In the genomic region with DNA sequence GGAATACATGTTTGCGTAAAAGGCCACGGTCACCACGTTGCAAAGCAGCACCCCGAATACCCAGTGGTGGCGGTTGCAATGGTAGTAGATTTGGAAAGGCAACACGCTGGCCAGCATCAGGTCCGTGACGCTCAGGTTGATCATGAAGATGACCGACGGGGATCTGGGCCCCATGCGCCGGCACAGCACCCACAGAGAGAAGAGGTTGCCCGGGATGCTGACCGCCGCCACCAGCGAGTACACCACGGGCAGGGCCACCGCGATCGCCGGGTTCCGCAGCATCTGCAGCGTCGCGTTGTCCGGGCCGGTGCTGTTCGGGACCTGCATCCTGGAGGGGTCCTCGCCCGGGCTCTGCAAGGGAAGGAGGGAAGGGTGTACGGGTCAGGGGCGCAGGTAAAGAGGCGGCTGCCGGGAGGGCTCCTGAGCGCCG, we compare ENCODE assay signal across 10 cellular contexts. TPM values are rescaled to one million over a fixed set of nuclear protein-coding genes. Genes with fewer than 3 reads are reported as not detected.
DNase-seq lines count a peak whose midpoint lies in the region; ATAC-seq lines count a peak whose summit lies in the region.
"Had no signal": no experiment of that assay in that cellular context is flagged by ENCODE, and none has a peak within 500 bp of the region (broad histone marks: within the 10 kb centered on the region; RNA-seq: fewer than 3 reads in every experiment).

No MANE protein-coding gene starts in this region.

- H3K9me3 Mint-ChIP-seq in CD4-positive, alpha-beta memory T cell: peaks cover 0 to 8% (median 0%) of the 10 kb centered on the region in 8 donors
- H3K9me3 Mint-ChIP-seq in IgD-negative memory B cell: no peaks in the 10 kb centered on the region
- H3K9me3 Mint-ChIP-seq in activated naive CD8-positive, alpha-beta T cell treated with anti-CD3 and anti-CD28 coated beads, Interleukin-2, amount 50 U/mL, for 24 hours: no peaks in the 10 kb centered on the region
- H3K9me3 Mint-ChIP-seq in naive thymus-derived CD4-positive, alpha-beta T cell: peaks cover 0 to 11% (median 0%) of the 10 kb centered on the region in 11 donors

- POLR2A ChIA-PET in CD4-positive, alpha-beta memory T cell (lab: Charles Lee; ENCODE audit: partially characterized antibody): no interaction called here
- POLR2A ChIA-PET in naive thymus-derived CD4-positive, alpha-beta T cell (lab: Charles Lee): no interaction called here

- peak in 1 of 5 donors; percentile 38 for DNase-seq in CD4-positive, alpha-beta memory T cell
- DNase-seq in activated naive CD8-positive, alpha-beta T cell treated with anti-CD3 and anti-CD28 coated beads, Interleukin-2, amount 50 U/mL, for 24 hours: peak; percentile 5
- DNase-seq in naive thymus-derived CD4-positive, alpha-beta T cell: peak in 2 of 9 donors; percentile 5 to 20
- DNase-seq in kidney glomerular epithelial cell (lab: John Stamatoyannopoulos, UW) (no peak), NCI-H2227 treated with DMSO at 0.1 percent for 48 hours (lab: John Stamatoyannopoulos, UW) (no peak), AML-193 (lab: John Stamatoyannopoulos, UW) (no peak), KG1 (lab: John Stamatoyannopoulos, UW) (no peak)
- DNase-seq: NCI-H2029; stimulated activated CD4-positive, alpha-beta T cell treated with anti-CD3 and anti-CD28 coated beads, Interleukin-15, amount 100 ng/mL, for 24 hours had no signal

- peaks cover 26% of the 10 kb centered on the region for H3K36me3 ChIP-seq in CD4-positive, alpha-beta memory T cell (ENCODE audit: insufficient read depth, low read length)
- H3K36me3 ChIP-seq in naive thymus-derived CD4-positive, alpha-beta T cell (ENCODE audit: control insufficient read depth in 2 of 3, insufficient read depth in 3 of 3, low read length in 3 of 3): peaks cover 3 to 29% (median 7%) of the 10 kb centered on the region in 3 experiments

- peaks cover 27 to 46% of the 10 kb centered on the region in 2 donors for H3K36me3 Mint-ChIP-seq in CD4-positive, alpha-beta memory T cell
- H3K36me3 Mint-ChIP-seq in IgD-negative memory B cell: peaks cover 1% of the 10 kb centered on the region
- peaks cover 3% of the 10 kb centered on the region for H3K36me3 Mint-ChIP-seq in activated naive CD8-positive, alpha-beta T cell treated with anti-CD3 and anti-CD28 coated beads, Interleukin-2, amount 50 U/mL, for 24 hours (ENCODE audit: low read depth)
- peaks cover 7 to 47% (median 23%) of the 10 kb centered on the region in 5 donors for H3K36me3 Mint-ChIP-seq in naive thymus-derived CD4-positive, alpha-beta T cell

- no peaks in the 10 kb centered on the region for H3K9me3 ChIP-seq in CD4-positive, alpha-beta memory T cell (ENCODE audit: control insufficient read depth in 1 of 2, low read length in 2 of 2)
- no peaks in the 10 kb centered on the region for H3K9me3 ChIP-seq in naive thymus-derived CD4-positive, alpha-beta T cell (ENCODE audit: control insufficient read depth in 2 of 3, low read length in 3 of 3)

- intact Hi-C loops in CD4-positive, alpha-beta memory T cell (cut with micrococcal nuclease): no loop called here
- intact Hi-C loops in naive thymus-derived CD4-positive, alpha-beta T cell (cut with micrococcal nuclease): no loop called here

- peak overlapping the region; percentile 81 for H3K27ac ChIP-seq in CD4-positive, alpha-beta memory T cell (ENCODE audit: low read depth, low read length)
- peak overlapping the region; percentile 60 for H3K27ac ChIP-seq in naive thymus-derived CD4-positive, alpha-beta T cell (ENCODE audit: low read depth, low read length)

- H3K27ac Mint-ChIP-seq in CD4-positive, alpha-beta memory T cell: peak overlapping the region in 6 of 7 donors; percentile 19 to 99 (median 83)
- H3K27ac Mint-ChIP-seq in IgD-negative memory B cell: peak overlapping the region in 2 of 3 donors; percentile 91 to 94
- no peak overlapping the region for H3K27ac Mint-ChIP-seq in activated naive CD8-positive, alpha-beta T cell treated with anti-CD3 and anti-CD28 coated beads, Interleukin-2, amount 50 U/mL, for 24 hours
- peak overlapping the region; percentile 67 to 97 (median 91) for H3K27ac Mint-ChIP-seq in naive thymus-derived CD4-positive, alpha-beta T cell

- no peak overlapping the region for H3K4me3 ChIP-seq in CD4-positive, alpha-beta memory T cell (ENCODE audit: low read length in 2 of 2)
- no peak overlapping the region for H3K4me3 ChIP-seq in naive thymus-derived CD4-positive, alpha-beta T cell (ENCODE audit: low read length)

- peaks cover 52 to 93% (median 72%) of the 10 kb centered on the region in 4 donors for H3K4me1 Mint-ChIP-seq in CD4-positive, alpha-beta memory T cell
- peaks cover 41 to 48% (median 45%) of the 10 kb centered on the region in 3 donors for H3K4me1 Mint-ChIP-seq in IgD-negative memory B cell
- peaks cover 89% of the 10 kb centered on the region for H3K4me1 Mint-ChIP-seq in activated naive CD8-positive, alpha-beta T cell treated with anti-CD3 and anti-CD28 coated beads, Interleukin-2, amount 50 U/mL, for 24 hours
- H3K4me1 Mint-ChIP-seq in naive thymus-derived CD4-positive, alpha-beta T cell: peaks cover 44 to 90% (median 83%) of the 10 kb centered on the region in 7 donors

- H3K27me3 ChIP-seq in CD4-positive, alpha-beta memory T cell (ENCODE audit: insufficient read depth, low read length): no peaks in the 10 kb centered on the region
- no peaks in the 10 kb centered on the region for H3K27me3 ChIP-seq in naive thymus-derived CD4-positive, alpha-beta T cell (ENCODE audit: control insufficient read depth in 2 of 2, insufficient read depth in 2 of 2, low read length in 2 of 2)

- H3K4me3 Mint-ChIP-seq in CD4-positive, alpha-beta memory T cell: peak overlapping the region in 2 of 8 donors; percentile 17 to 68
- H3K4me3 Mint-ChIP-seq in IgD-negative memory B cell: no peak overlapping the region
- no peak overlapping the region for H3K4me3 Mint-ChIP-seq in activated naive CD8-positive, alpha-beta T cell treated with anti-CD3 and anti-CD28 coated beads, Interleukin-2, amount 50 U/mL, for 24 hours
- peak overlapping the region in 7 of 10 donors; percentile 18 to 86 (median 73) for H3K4me3 Mint-ChIP-seq in naive thymus-derived CD4-positive, alpha-beta T cell

- no peak for ATAC-seq in activated naive CD8-positive, alpha-beta T cell treated with anti-CD3 and anti-CD28 coated beads, Interleukin-2, amount 50 U/mL, for 24 hours
- no peak for ATAC-seq in naive thymus-derived CD4-positive, alpha-beta T cell

- CTCF ChIA-PET in CD4-positive, alpha-beta memory T cell (lab: Charles Lee; ENCODE audit: partially characterized antibody): no interaction called here
- CTCF ChIA-PET in naive thymus-derived CD4-positive, alpha-beta T cell (lab: Charles Lee): no interaction called here

- no peaks in the 10 kb centered on the region for H3K27me3 Mint-ChIP-seq in CD4-positive, alpha-beta memory T cell
- peaks cover 2% of the 10 kb centered on the region for H3K27me3 Mint-ChIP-seq in IgD-negative memory B cell
- no peaks in the 10 kb centered on the region for H3K27me3 Mint-ChIP-seq in activated naive CD8-positive, alpha-beta T cell treated with anti-CD3 and anti-CD28 coated beads, Interleukin-2, amount 50 U/mL, for 24 hours
- no peaks in the 10 kb centered on the region for H3K27me3 Mint-ChIP-seq in naive thymus-derived CD4-positive, alpha-beta T cell

- H3K4me1 ChIP-seq in CD4-positive, alpha-beta memory T cell (ENCODE audit: insufficient read depth, low read length): peaks cover 94% of the 10 kb centered on the region
- H3K4me1 ChIP-seq in naive thymus-derived CD4-positive, alpha-beta T cell (ENCODE audit: control insufficient read depth in 2 of 2, insufficient read depth in 2 of 2, low read length in 2 of 2): peaks cover 74 to 88% of the 10 kb centered on the region in 2 donors

RNA-seq across cellular contexts. Expression of gene ASMTL, which starts 13.5 kb away (rescaled TPM):
- 10 to 100 TPM; 35.9 to 37.9 TPM for total RNA-seq in CD4-positive, alpha-beta memory T cell
- polyA plus RNA-seq in CD4-positive, alpha-beta memory T cell: 10 to 100 TPM; 35.0 to 50.4 TPM
- polyA plus RNA-seq in IgD-negative memory B cell: 50.1 TPM
- total RNA-seq in naive thymus-derived CD4-positive, alpha-beta T cell: 10 to 100 TPM; 30.9 to 50.0 (median 41.7) TPM
- 10 to 100 TPM; 41.0 to 46.0 TPM for polyA plus RNA-seq in naive thymus-derived CD4-positive, alpha-beta T cell

Comparison
In these comparisons a context has a peak if more than half of its experiments do, and no peak if none do; other contexts are left out.
1. H3K4me3 Mint-ChIP-seq: peak in naive thymus-derived CD4-positive, alpha-beta T cell (7 of 10); none in IgD-negative memory B cell (0 of 4) and activated naive CD8-positive, alpha-beta T cell treated with anti-CD3 and anti-CD28 coated beads, Interleukin-2, amount 50 U/mL, for 24 hours (single experiment).